Comparison of ENCODE assay signal across 16 cellular contexts in genomic region chr1:59776960-59777852, GRCh38. TPM values are rescaled to one million over a fixed set of nuclear protein-coding genes. Genes with fewer than 3 reads are reported as not detected.
DNase-seq lines count a peak whose midpoint lies in the region; ATAC-seq and TF ChIP-seq lines count a peak whose summit lies in the region.
"Had no signal": no experiment of that assay in that cellular context is flagged by ENCODE, and none has a peak within 500 bp of the region (broad histone marks: within the 10 kb centered on the region; RNA-seq: fewer than 3 reads in every experiment).

No MANE protein-coding gene starts in this region.

- no peaks in the 10 kb centered on the region for H3K4me1 Mint-ChIP-seq in activated CD4-positive, alpha-beta T cell treated with anti-CD3 and anti-CD28 coated beads, Interleukin-2, amount 10 ng/mL, durations not matched to agents 7 days and 5 days

- no peaks in the 10 kb centered on the region for H3K27me3 Mint-ChIP-seq in activated CD4-positive, alpha-beta T cell treated with anti-CD3 and anti-CD28 coated beads, Interleukin-2, amount 10 ng/mL, durations not matched to agents 7 days and 5 days

- H3K4me1 ChIP-seq in foreskin keratinocyte = no peaks in the 10 kb centered on the region

- DNase-seq in AG04449 (ENCODE audit: low read depth, low spot score) (no peak), foreskin keratinocyte (no peak), SKM-1 treated with dmso at 0.1 percent for 144 hours (lab: John Stamatoyannopoulos, UW; ENCODE audit: unreplicated experiment) (no peak), glomerular visceral epithelial cell (ENCODE audit: extremely low spot score) (no peak), COLO668 (lab: John Stamatoyannopoulos, UW; ENCODE audit: unreplicated experiment) (no peak)
- DNase-seq in activated CD4-positive, alpha-beta T cell treated with anti-CD3 and anti-CD28 coated beads, Interleukin-2, amount 10 ng/mL, durations not matched to agents 7 days and 5 days = no peak
- DNase-seq: activated CD4-positive, alpha-beta T cell treated with anti-CD3 and anti-CD28 coated beads, Interleukin-2, amount 50 U/mL, for 4 hours; activated gamma-delta T cell; NCI-H187; nucleus accumbens; stimulated activated CD4-positive, alpha-beta T cell treated with anti-CD3 and anti-CD28 coated beads, Interleukin-15, amount 100 ng/mL, for 24 hours had no signal

- TF ChIP-seq CTCF in AG04449 (IDR thresholded peaks at IDR 0.05; ENCODE audit: insufficient read depth, low read length, missing control alignments) (peak; percentile 32), GM12873 (IDR thresholded peaks at IDR 0.05; ENCODE audit: insufficient read depth, low read depth, low read length, missing control alignments) (peak; percentile 7), WI38 (IDR thresholded peaks at IDR 0.05; ENCODE audit: low read depth, low read length) (peak; percentile 39; the same call in 1 of the 2 replicates), foreskin keratinocyte (conservative IDR thresholded peaks at IDR 0.05) (peak; percentile 28)

- no peak overlapping the region for H3K4me3 Mint-ChIP-seq in activated CD4-positive, alpha-beta T cell treated with anti-CD3 and anti-CD28 coated beads, Interleukin-2, amount 10 ng/mL, durations not matched to agents 7 days and 5 days
- H3K4me3 Mint-ChIP-seq: T-helper 1 cell treated with Interleukin-12 subunit alpha and Interleukin-12 subunit beta and Interleukin-4 antibody, amounts not matched to agents 30 μg/mL and 1 μg/mL, for 36 hours had no signal

- no peak for ATAC-seq in foreskin keratinocyte
- ATAC-seq: gastroesophageal sphincter had no signal

- no peaks in the 10 kb centered on the region for H3K27me3 ChIP-seq in foreskin keratinocyte
- H3K27me3 ChIP-seq: BLaER1 treated with 17β-estradiol and CSF1 and Interleukin-3, amounts not matched to agents 10 nM and 100 nM; gastroesophageal sphincter had no signal

- H3K27ac ChIP-seq in foreskin keratinocyte = no peak overlapping the region
- H3K27ac ChIP-seq: BLaER1 treated with 17β-estradiol and CSF1 and Interleukin-3, amounts not matched to agents 10 nM and 100 nM; gastroesophageal sphincter had no signal

- no peak overlapping the region for H3K4me3 ChIP-seq in AG04449 (ENCODE audit: low read depth, low read length)
- H3K4me3 ChIP-seq in WI38 (ENCODE audit: low read depth, low read length) = no peak overlapping the region
- H3K4me3 ChIP-seq: BLaER1 treated with 17β-estradiol and CSF1 and Interleukin-3, amounts not matched to agents 10 nM and 100 nM; gastroesophageal sphincter had no signal

- no peak overlapping the region for H3K27ac Mint-ChIP-seq in activated CD4-positive, alpha-beta T cell treated with anti-CD3 and anti-CD28 coated beads, Interleukin-2, amount 10 ng/mL, durations not matched to agents 7 days and 5 days
- H3K27ac Mint-ChIP-seq: T-helper 1 cell treated with Interleukin-12 subunit alpha and Interleukin-12 subunit beta and Interleukin-4 antibody, amounts not matched to agents 30 μg/mL and 1 μg/mL, for 36 hours had no signal

- H3K36me3 Mint-ChIP-seq in activated CD4-positive, alpha-beta T cell treated with anti-CD3 and anti-CD28 coated beads, Interleukin-2, amount 10 ng/mL, durations not matched to agents 7 days and 5 days (ENCODE audit: low read depth) = no peaks in the 10 kb centered on the region

- H3K9me3 Mint-ChIP-seq in activated CD4-positive, alpha-beta T cell treated with anti-CD3 and anti-CD28 coated beads, Interleukin-2, amount 10 ng/mL, durations not matched to agents 7 days and 5 days = no peaks in the 10 kb centered on the region
- H3K9me3 Mint-ChIP-seq: T-helper 1 cell treated with Interleukin-12 subunit alpha and Interleukin-12 subunit beta and Interleukin-4 antibody, amounts not matched to agents 30 μg/mL and 1 μg/mL, for 36 hours had no signal

- POLR2A ChIA-PET in AG04449 (lab: Yijun Ruan, JAX) = interaction anchor here (1.2 kb wide), 1 partner anchor 39 kb away, joined by 3 read pairs; no protein-coding TSS in a partner anchor
- POLR2A ChIA-PET in activated CD4-positive, alpha-beta T cell treated with anti-CD3 and anti-CD28 coated beads, Interleukin-2, amount 10 ng/mL, durations not matched to agents 7 days and 5 days (lab: Charles Lee) = no interaction called here

- CTCF ChIA-PET in AG04449 (lab: Yijun Ruan, JAX) = interaction anchor here (0.9 to 1.1 kb wide), 3 partner anchors 12 to 170 kb away, joined by 3 to 4 read pairs (median 3); no protein-coding TSS in a partner anchor
- CTCF ChIA-PET in activated CD4-positive, alpha-beta T cell treated with anti-CD3 and anti-CD28 coated beads, Interleukin-2, amount 10 ng/mL, durations not matched to agents 7 days and 5 days (lab: Charles Lee) = no interaction called here

RNA-seq across cellular contexts. Expression of gene HOOK1, which starts 37.5 kb away (rescaled TPM):
- 6.3 and 8.7 TPM in 2 replicates for total RNA-seq in foreskin keratinocyte
- 1.3 and 1.9 TPM in 2 replicates for polyA plus RNA-seq in foreskin keratinocyte
- total RNA-seq in activated CD4-positive, alpha-beta T cell treated with anti-CD3 and anti-CD28 coated beads, Interleukin-2, amount 10 ng/mL, durations not matched to agents 7 days and 5 days = 1 to 10 TPM; 7.7 to 8.0 TPM
